Comparison of ENCODE assay signal across 19 cellular contexts in genomic region chr7:39664057-39664456, GRCh38.
"Had no signal": no experiment of that assay in that cellular context is flagged by ENCODE, and none has a peak within 500 bp of the region (broad histone marks: within the 10 kb centered on the region; RNA-seq: fewer than 3 reads in every experiment).

No MANE protein-coding gene starts in this region.

- H3K4me2 ChIP-seq: hepatocyte had no signal

- H3K27me3 ChIP-seq: cardiac muscle cell, foreskin keratinocyte, hepatocyte, ovary, right atrium auricular region, thyroid gland, upper lobe of right lung had no signal

- H3K36me3 ChIP-seq: cardiac muscle cell, ovary, prostate gland, right atrium auricular region, thyroid gland, upper lobe of right lung had no signal

- H3K27ac ChIP-seq: cardiac muscle cell, foreskin keratinocyte, hepatocyte, ovary, prostate gland, right atrium auricular region, thyroid gland, upper lobe of right lung had no signal

- H3K4me3 ChIP-seq: cardiac muscle cell, hepatocyte, lung, ovary, prostate gland, right atrium auricular region, thyroid gland, upper lobe of right lung had no signal

- H3K4me1 ChIP-seq: prostate gland, right atrium auricular region, thyroid gland had no signal

- DNase-seq: activated CD4-positive, alpha-beta T cell treated with anti-CD3 and anti-CD28 coated beads for 36 hours; activated CD4-positive, alpha-beta T cell treated with anti-CD3 and anti-CD28 coated beads, Interleukin-2, amount 50 U/mL, for 4 hours; activated effector memory CD4-positive, alpha-beta T cell treated with Interleukin-2 at 50 U/mL for 16 hours; activated naive CD4-positive, alpha-beta T cell treated with anti-CD3 and anti-CD28 coated beads, Interleukin-2, amount 10 ng/mL, durations not matched to agents 7 days and 5 days; activated T-cell treated with anti-CD3 and anti-CD28 coated beads, Interleukin-2, amount 50 U/mL, for 72 hours; cortex of kidney; foreskin keratinocyte; immature natural killer cell; naive thymus-derived CD4-positive, alpha-beta T cell; ovary; stimulated activated CD4-positive, alpha-beta T cell treated with anti-CD3 and anti-CD28 coated beads, Interleukin-4, amount 100 ng/mL, for 4 hours; stimulated activated naive CD8-positive, alpha-beta T cell treated with anti-CD3 and anti-CD28 coated beads, Interleukin-15, Interleukin-2, amounts not matched to agents 100 U/mL and 50 U/mL, for 24 hours; thyroid gland; upper lobe of right lung had no signal
